24 cellular contexts compared by ENCODE assay signal in the genomic region with DNA sequence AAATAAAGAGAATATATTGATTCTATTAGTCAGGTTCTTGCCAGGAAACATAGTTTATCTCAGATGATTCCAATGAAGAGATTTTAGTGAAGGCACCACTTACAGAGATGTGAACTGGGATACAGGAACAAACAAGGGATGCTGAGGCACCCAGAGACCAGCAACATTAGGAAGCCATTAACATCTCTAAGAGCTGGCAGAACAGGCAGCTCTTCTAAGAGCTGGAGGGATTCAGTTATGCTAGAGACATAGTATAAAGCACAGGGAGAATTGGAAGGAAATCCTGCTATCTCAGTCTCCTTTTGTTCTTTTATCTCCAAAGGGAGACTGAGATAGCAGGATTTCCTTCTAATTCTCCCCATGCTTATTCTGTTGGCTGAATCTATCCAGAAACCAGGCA. TPM values are rescaled to one million over a fixed set of nuclear protein-coding genes. Genes with fewer than 3 reads are reported as not detected.
"Had no signal": no experiment of that assay in that cellular context is flagged by ENCODE, and none has a peak within 500 bp of the region (broad histone marks: within the 10 kb centered on the region; RNA-seq: fewer than 3 reads in every experiment).

No MANE protein-coding gene starts in this region.

- H3K27me3 ChIP-seq: MG63 had no signal

- H3K27ac ChIP-seq: RWPE1 had no signal

- H3K9ac ChIP-seq: SK-N-SH had no signal

- H3K9me3 ChIP-seq: MG63, SK-N-SH had no signal

- H3K4me2 ChIP-seq: SK-N-SH had no signal

- H3K4me3 ChIP-seq: MG63 had no signal

- H3K36me3 ChIP-seq: MG63 had no signal

- DNase-seq: Karpas-422, KG1, MG63, NCI-H1092, NCI-H1105 treated with DMSO at 0.1 percent for 48 hours, NCI-H1417 treated with DMSO at 0.1 percent for 48 hours, NCI-H187, NCI-H2029, NCI-H2081 treated with DMSO at 0.1 percent for 48 hours, NCI-H2171, NCI-H226, NCI-H446, NCI-H510A, NCI-H524 treated with DMSO at 0.1 percent for 48 hours, NCI-H69, NCI-H774, PC-3, SHP77, SK-N-SH had no signal

- ATAC-seq: Panc1, PC-3 had no signal

RNA-seq across cellular contexts. Expression of a gene that starts 22.0 kb away (rescaled TPM):
- total RNA-seq: HT-29, OCI-LY7, PC-3, SK-MEL-5 had no signal
- polyA plus RNA-seq: SK-N-SH had no signal

RNA-seq across cellular contexts. Expression of a gene that starts 26.6 kb away (rescaled TPM):
- total RNA-seq: HT-29, OCI-LY7, PC-3 had no signal
- polyA plus RNA-seq: SK-N-SH had no signal

RNA-seq across cellular contexts. Expression of a gene that starts 47.4 kb away (rescaled TPM):
- total RNA-seq: HT-29, OCI-LY7, PC-3, SK-MEL-5 had no signal
- polyA plus RNA-seq: SK-N-SH had no signal
